In the genomic region with DNA sequence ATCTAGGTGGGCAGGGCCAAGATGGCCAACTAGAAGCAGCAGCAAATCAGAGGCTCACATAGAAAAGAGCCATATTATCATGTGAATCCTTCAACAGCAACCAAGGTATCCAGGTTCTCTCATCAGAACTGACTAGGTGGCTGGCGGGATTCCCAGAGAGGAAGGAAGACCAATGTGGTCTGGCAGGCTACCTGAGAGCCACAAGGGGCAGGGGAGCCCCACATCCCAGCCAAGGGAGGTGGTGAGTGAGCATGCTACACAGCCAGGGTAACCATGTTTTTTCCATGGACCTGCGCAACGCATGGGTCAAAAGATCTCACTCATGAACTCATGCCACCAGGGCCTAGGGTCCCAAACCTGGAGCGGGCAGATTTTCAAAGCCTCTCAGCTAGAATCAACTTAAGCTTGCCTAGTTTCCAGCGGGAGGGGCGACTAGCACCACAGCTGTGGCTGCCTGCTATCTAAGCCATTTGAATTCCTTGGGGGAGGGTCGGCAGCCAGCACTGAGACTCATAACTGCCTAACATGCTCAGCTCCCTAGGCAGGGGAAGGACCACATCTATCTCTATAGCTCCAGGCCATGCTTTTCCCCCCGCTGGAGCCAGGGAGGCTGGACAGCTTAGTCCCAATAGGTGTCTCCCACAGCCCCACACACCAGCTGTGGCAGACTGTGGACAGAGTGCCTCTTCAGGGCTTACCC, we compare ENCODE assay signal across 1 cellular context.
TF ChIP-seq lines count a peak whose summit lies in the region.

No MANE protein-coding gene starts in this region.

TF ChIP-seq in GM23338, 12 proteins besides CTCF, POLR2A, EP300 and RAD21 (continued from another document):
- no peak for TF ChIP-seq EZH2 (IDR thresholded peaks at IDR 0.05; ENCODE audit: low read depth, unreplicated experiment)
- no peak for TF ChIP-seq POLR2AphosphoS5 (IDR thresholded peaks at IDR 0.05; ENCODE audit: low read depth)
- TF ChIP-seq, protein P1, sequence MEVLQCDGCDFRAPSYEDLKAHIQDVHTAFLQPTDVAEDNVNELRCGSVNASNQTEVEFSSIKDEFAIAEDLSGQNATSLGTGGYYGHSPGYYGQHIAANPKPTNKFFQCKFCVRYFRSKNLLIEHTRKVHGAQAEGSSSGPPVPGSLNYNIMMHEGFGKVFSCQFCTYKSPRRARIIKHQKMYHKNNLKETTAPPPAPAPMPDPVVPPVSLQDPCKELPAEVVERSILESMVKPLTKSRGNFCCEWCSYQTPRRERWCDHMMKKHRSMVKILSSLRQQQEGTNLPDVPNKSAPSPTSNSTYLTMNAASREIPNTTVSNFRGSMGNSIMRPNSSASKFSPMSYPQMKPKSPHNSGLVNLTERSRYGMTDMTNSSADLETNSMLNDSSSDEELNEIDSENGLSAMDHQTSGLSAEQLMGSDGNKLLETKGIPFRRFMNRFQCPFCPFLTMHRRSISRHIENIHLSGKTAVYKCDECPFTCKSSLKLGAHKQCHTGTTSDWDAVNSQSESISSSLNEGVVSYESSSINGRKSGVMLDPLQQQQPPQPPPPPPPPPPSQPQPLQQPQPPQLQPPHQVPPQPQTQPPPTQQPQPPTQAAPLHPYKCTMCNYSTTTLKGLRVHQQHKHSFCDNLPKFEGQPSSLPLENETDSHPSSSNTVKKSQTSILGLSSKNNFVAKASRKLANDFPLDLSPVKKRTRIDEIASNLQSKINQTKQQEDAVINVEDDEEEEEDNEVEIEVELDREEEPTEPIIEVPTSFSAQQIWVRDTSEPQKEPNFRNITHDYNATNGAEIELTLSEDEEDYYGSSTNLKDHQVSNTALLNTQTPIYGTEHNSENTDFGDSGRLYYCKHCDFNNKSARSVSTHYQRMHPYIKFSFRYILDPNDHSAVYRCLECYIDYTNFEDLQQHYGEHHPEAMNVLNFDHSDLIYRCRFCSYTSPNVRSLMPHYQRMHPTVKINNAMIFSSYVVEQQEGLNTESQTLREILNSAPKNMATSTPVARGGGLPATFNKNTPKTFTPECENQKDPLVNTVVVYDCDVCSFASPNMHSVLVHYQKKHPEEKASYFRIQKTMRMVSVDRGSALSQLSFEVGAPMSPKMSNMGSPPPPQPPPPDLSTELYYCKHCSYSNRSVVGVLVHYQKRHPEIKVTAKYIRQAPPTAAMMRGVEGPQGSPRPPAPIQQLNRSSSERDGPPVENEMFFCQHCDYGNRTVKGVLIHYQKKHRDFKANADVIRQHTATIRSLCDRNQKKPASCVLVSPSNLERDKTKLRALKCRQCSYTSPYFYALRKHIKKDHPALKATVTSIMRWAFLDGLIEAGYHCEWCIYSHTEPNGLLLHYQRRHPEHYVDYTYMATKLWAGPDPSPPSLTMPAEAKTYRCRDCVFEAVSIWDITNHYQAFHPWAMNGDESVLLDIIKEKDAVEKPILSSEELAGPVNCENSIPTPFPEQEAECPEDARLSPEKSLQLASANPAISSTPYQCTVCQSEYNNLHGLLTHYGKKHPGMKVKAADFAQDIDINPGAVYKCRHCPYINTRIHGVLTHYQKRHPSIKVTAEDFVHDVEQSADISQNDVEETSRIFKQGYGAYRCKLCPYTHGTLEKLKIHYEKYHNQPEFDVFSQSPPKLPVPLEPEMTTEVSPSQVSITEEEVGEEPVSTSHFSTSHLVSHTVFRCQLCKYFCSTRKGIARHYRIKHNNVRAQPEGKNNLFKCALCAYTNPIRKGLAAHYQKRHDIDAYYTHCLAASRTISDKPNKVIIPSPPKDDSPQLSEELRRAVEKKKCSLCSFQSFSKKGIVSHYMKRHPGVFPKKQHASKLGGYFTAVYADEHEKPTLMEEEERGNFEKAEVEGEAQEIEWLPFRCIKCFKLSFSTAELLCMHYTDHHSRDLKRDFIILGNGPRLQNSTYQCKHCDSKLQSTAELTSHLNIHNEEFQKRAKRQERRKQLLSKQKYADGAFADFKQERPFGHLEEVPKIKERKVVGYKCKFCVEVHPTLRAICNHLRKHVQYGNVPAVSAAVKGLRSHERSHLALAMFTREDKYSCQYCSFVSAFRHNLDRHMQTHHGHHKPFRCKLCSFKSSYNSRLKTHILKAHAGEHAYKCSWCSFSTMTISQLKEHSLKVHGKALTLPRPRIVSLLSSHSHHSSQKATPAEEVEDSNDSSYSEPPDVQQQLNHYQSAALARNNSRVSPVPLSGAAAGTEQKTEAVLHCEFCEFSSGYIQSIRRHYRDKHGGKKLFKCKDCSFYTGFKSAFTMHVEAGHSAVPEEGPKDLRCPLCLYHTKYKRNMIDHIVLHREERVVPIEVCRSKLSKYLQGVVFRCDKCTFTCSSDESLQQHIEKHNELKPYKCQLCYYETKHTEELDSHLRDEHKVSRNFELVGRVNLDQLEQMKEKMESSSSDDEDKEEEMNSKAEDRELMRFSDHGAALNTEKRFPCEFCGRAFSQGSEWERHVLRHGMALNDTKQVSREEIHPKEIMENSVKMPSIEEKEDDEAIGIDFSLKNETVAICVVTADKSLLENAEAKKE (CRISPR knock-in tag; IDR thresholded peaks at IDR 0.05): no peak
- TF ChIP-seq REST (IDR thresholded peaks at IDR 0.05; ENCODE audit: unreplicated experiment): no peak
